In the genomic region with DNA sequence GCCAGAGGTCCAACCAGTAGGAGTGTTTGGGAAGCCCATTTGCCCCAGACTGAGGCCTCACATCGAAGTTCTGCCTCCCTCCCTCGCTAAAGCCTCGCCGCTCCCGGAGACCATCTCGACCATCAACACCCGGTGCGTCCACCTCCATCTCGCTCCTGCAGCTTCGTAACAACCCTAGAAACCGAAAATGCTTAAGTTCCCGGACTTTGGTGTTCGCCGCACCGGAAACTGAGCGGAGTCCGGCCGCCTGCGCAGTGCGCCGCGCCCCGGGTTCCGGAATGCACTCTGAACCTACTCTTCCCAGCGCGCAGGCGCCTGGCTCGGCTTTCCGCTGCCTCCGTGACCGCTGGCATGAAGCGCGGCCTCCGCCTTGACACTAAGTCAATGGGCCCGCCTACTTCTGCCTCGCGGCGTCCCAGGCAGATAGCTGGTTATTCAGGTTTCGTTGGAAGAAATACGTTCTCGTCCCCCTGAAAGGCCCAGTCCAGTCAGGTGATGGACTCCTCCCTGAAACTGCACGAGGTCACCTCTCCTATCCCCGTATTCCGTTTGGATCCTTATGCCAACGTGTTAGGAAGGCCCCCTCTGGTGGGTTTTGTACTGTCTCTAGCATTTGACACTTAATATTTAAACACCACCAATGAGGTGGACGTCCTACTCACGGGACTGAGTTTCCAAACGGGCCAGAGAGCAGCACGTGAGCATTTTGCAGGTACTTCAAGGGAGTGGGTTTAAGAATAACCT, we compare ENCODE assay signal across 8 cellular contexts. TPM values are rescaled to one million over a fixed set of nuclear protein-coding genes. Genes with fewer than 3 reads are reported as not detected.
A peak's percentile ranks its signal among the peaks of the same experiment; 100 is the strongest.
DNase-seq lines count a peak whose midpoint lies in the region; ATAC-seq and TF ChIP-seq lines count a peak whose summit lies in the region.

No MANE protein-coding gene starts in this region.

- H3K4me1 ChIP-seq in breast epithelium = no peaks in the 10 kb centered on the region

- DNase-seq in T follicular helper cell (ENCODE audit: low read depth) (peak; percentile 79), breast epithelium (ENCODE audit: low spot score in 2 of 2) (peak; percentile 96 to 97), iris pigment epithelial cell (ENCODE audit: low read depth) (peak; percentile 93), COR-L47 (lab: John Stamatoyannopoulos, UW) (no peak), MV-4-11 (lab: John Stamatoyannopoulos, UW) (no peak)
- DNase-seq in stimulated activated CD4-positive, alpha-beta T cell treated with anti-CD3 and anti-CD28 coated beads, Interleukin-15, amount 100 ng/mL, for 24 hours = peak; percentile 96

- no peaks in the 10 kb centered on the region for H3K27me3 ChIP-seq in breast epithelium

- TF ChIP-seq CTCF in breast epithelium (IDR thresholded peaks at IDR 0.05) = peak in 1 of 3 donors; percentile 22

- intact Hi-C loops in breast epithelium (cut with DNase I; ENCODE audit: low total_unique reads) = no loop called here

- H3K4me3 ChIP-seq in breast epithelium = peak overlapping the region; percentile 73 to 88 (median 82)

- peak; percentile 87 for TF ChIP-seq POLR2A in breast epithelium (IDR thresholded peaks at IDR 0.05)

- peak; percentile 95 for ATAC-seq in GM18858 (IDR thresholded peaks at IDR 0.05; ENCODE audit: unreplicated experiment)
- peak; percentile 92 for ATAC-seq in HG03060 (IDR thresholded peaks at IDR 0.05; ENCODE audit: low read depth, unreplicated experiment)

- no peaks in the 10 kb centered on the region for H3K9me3 ChIP-seq in breast epithelium

- no peaks in the 10 kb centered on the region for H3K36me3 ChIP-seq in breast epithelium

- peak overlapping the region; percentile 94 to 97 for H3K27ac ChIP-seq in breast epithelium

RNA-seq across cellular contexts. Expression of a gene that starts 21.4 kb away (rescaled TPM):
- total RNA-seq in breast epithelium = not detected

Comparison
In these comparisons a context has a peak if more than half of its experiments do, and no peak if none do; other contexts are left out.
1. DNase-seq: peak in T follicular helper cell (single experiment), breast epithelium (2 of 2), iris pigment epithelial cell (single experiment) and stimulated activated CD4-positive, alpha-beta T cell treated with anti-CD3 and anti-CD28 coated beads, Interleukin-15, amount 100 ng/mL, for 24 hours (single experiment); none in COR-L47 (single experiment) and MV-4-11 (single experiment).